ENCODE assay signal across 26 cellular contexts in genomic region chr2:94958245-94958644, GRCh38.
"Had no signal": no experiment of that assay in that cellular context is flagged by ENCODE, and none has a peak within 500 bp of the region (broad histone marks: within the 10 kb centered on the region; RNA-seq: fewer than 3 reads in every experiment).

No MANE protein-coding gene starts in this region.

- DNase-seq: stimulated activated CD4-positive, alpha-beta T cell treated with anti-CD3 and anti-CD28 coated beads, Interleukin-2, amount 100 ng/mL, for 48 hours; stimulated activated CD4-positive, alpha-beta T cell treated with anti-CD3 and anti-CD28 coated beads, Interleukin-4, amount 100 ng/mL, for 1 hour; stimulated activated CD4-positive, alpha-beta T cell treated with anti-CD3 and anti-CD28 coated beads, Interleukin-4, amount 100 ng/mL, for 24 hours; stimulated activated CD4-positive, alpha-beta T cell treated with anti-CD3 and anti-CD28 coated beads, Interleukin-4, amount 100 ng/mL, for 4 hours; stimulated activated CD8-positive, alpha-beta memory T cell treated with anti-CD3 and anti-CD28 coated beads, Interleukin-4, amount 100 ng/mL, for 48 hours; stimulated activated naive B cell treated with anti-CD40 and anti-IgM and Interleukin-4, amounts not matched to agents 10 μg/mL and 1 μg/mL and 100 μg/mL, for 72 hours; stimulated activated naive CD4-positive, alpha-beta T cell; stimulated activated naive CD4-positive, alpha-beta T cell treated with Interleukin-2 at 50 U/mL for 16 hours; stimulated activated naive CD8-positive, alpha-beta T cell treated with anti-CD3 and anti-CD28 coated beads, Interleukin-15, amount 100 ng/mL, for 72 hours; stimulated activated naive CD8-positive, alpha-beta T cell treated with anti-CD3 and anti-CD28 coated beads, Interleukin-15, Interleukin-2, amounts not matched to agents 100 U/mL and 50 U/mL, for 24 hours; stomach; substantia nigra; testis; thyroid gland; tibial artery; transverse colon; trophoblast cell; upper lobe of left lung; upper lobe of right lung; uterus had no signal

- H3K36me3 ChIP-seq: stomach, suprapubic skin, thoracic aorta, thyroid gland, tibial artery, tibial nerve, transverse colon, upper lobe of left lung, upper lobe of right lung, uterus, vagina had no signal

- ATAC-seq: stimulated activated effector memory CD8-positive, alpha-beta T cell treated with anti-CD3 and anti-CD28 coated beads, Interleukin-12 subunit alpha, Interleukin-12 subunit beta, amount 100 ng/mL, for 72 hours; stimulated activated memory B cell treated with anti-CD40 and anti-IgM and Interleukin-4, amounts not matched to agents 10 μg/mL and 1 μg/mL and 100 μg/mL, for 72 hours; stimulated activated naive B cell treated with anti-CD40 and anti-IgM and Interleukin-4, amounts not matched to agents 10 μg/mL and 1 μg/mL and 100 μg/mL, for 72 hours; stimulated activated naive CD8-positive, alpha-beta T cell treated with anti-CD3 and anti-CD28 coated beads, Interleukin-15, amount 100 ng/mL, for 72 hours; stimulated activated naive CD8-positive, alpha-beta T cell treated with anti-CD3 and anti-CD28 coated beads, Interleukin-15, Interleukin-2, amounts not matched to agents 100 U/mL and 50 U/mL, for 24 hours; upper lobe of right lung had no signal

- H3K27ac ChIP-seq: stomach, suprapubic skin, testis, thoracic aorta, thyroid gland, tibial artery, tibial nerve, transverse colon, upper lobe of left lung, upper lobe of right lung, uterus, vagina had no signal

- H3K9me3 ChIP-seq: stomach, suprapubic skin, testis, thoracic aorta, thyroid gland, tibial artery, tibial nerve, transverse colon, upper lobe of left lung, upper lobe of right lung, uterus, vagina had no signal

- H3K27me3 ChIP-seq: testis, thyroid gland, upper lobe of left lung, uterus, vagina had no signal

- H3K4me1 ChIP-seq: stomach, suprapubic skin, testis, thyroid gland, tibial artery, tibial nerve, transverse colon, upper lobe of left lung, upper lobe of right lung, uterus, vagina had no signal

- H3K4me3 ChIP-seq: stomach, suprapubic skin, testis, thoracic aorta, thyroid gland, tibial artery, tibial nerve, transverse colon, upper lobe of left lung, upper lobe of right lung, uterus, vagina had no signal
